In the genomic region with DNA sequence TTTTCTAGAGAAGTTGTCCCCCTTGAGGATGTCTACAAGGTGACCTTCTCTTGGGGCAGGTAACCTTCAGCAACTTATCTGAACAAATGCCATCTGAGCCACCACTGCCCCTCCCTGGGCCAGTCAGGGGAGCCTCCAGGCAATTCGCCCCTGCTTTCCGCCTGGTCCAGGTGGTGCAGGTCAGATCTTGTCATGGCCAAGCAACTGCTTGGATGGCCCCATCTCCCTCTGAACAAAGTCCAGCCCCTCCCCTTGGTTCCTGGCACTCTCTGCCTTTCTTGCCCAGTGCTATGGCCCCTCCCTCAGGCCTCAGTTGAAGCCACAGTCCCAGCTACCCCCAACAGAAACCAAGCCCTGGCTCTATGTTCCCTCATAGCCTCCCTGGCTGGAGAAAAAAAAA, we compare ENCODE assay signal across 18 cellular contexts.
DNase-seq lines count a peak whose midpoint lies in the region; ATAC-seq, FAIRE-seq and TF ChIP-seq lines count a peak whose summit lies in the region.
"Had no signal": no experiment of that assay in that cellular context is flagged by ENCODE, and none has a peak within 500 bp of the region (broad histone marks: within the 10 kb centered on the region; RNA-seq: fewer than 3 reads in every experiment).

No MANE protein-coding gene starts in this region.

- H3K27ac Mint-ChIP-seq in nephron: peak overlapping the region in 2 of 3 experiments; percentile 64 to 78
- H3K27ac Mint-ChIP-seq in activated T-helper 1 cell treated with anti-CD3 and anti-CD28 coated beads, Interleukin-12 subunit alpha, Interleukin-12 subunit beta, Interleukin-2, Interleukin-4 antibody, amounts not matched to agents 30 ng/mL and 10 ng/mL and 1 ng/mL, durations not matched to agents 14 hours and 24 hours and 36 hours: no peak overlapping the region
- H3K27ac Mint-ChIP-seq: CD4-positive, alpha-beta T cell; GM23338 had no signal

- DNase-seq in cardiac muscle cell (ENCODE audit: low read depth in 1 of 2, low spot score in 1 of 2) (no peak), heart right ventricle (no peak), small intestine (peak; percentile 78), lower leg skin (ENCODE audit: low spot score in 2 of 2) (no peak), NCI-H128 (lab: John Stamatoyannopoulos, UW; ENCODE audit: unreplicated experiment) (no peak)
- no peak for DNase-seq in activated T-helper 1 cell treated with anti-CD3 and anti-CD28 coated beads, Interleukin-12 subunit alpha, Interleukin-12 subunit beta, Interleukin-2, Interleukin-4 antibody, amounts not matched to agents 30 ng/mL and 10 ng/mL and 1 ng/mL, durations not matched to agents 14 hours and 24 hours and 36 hours (ENCODE audit: low spot score)
- DNase-seq: AML-193; Caco-2; CD4-positive, alpha-beta T cell; HCEC 1CT had no signal

- H3K9me3 Mint-ChIP-seq in nephron: no peaks in the 10 kb centered on the region
- H3K9me3 Mint-ChIP-seq in activated T-helper 1 cell treated with anti-CD3 and anti-CD28 coated beads, Interleukin-12 subunit alpha, Interleukin-12 subunit beta, Interleukin-2, Interleukin-4 antibody, amounts not matched to agents 30 ng/mL and 10 ng/mL and 1 ng/mL, durations not matched to agents 14 hours and 24 hours and 36 hours: no peaks in the 10 kb centered on the region
- H3K9me3 Mint-ChIP-seq: CD4-positive, alpha-beta T cell; GM23338 had no signal

- no peaks in the 10 kb centered on the region for H3K27me3 ChIP-seq in cardiac muscle cell
- H3K27me3 ChIP-seq in heart right ventricle: peaks cover 0 to 11% (median 0%) of the 10 kb centered on the region in 7 donors
- no peaks in the 10 kb centered on the region for H3K27me3 ChIP-seq in small intestine (ENCODE audit: control insufficient read depth in 2 of 2, insufficient read depth in 2 of 2, low read length in 2 of 2)

- no peak overlapping the region for H3K4me3 Mint-ChIP-seq in nephron
- no peak overlapping the region for H3K4me3 Mint-ChIP-seq in activated T-helper 1 cell treated with anti-CD3 and anti-CD28 coated beads, Interleukin-12 subunit alpha, Interleukin-12 subunit beta, Interleukin-2, Interleukin-4 antibody, amounts not matched to agents 30 ng/mL and 10 ng/mL and 1 ng/mL, durations not matched to agents 14 hours and 24 hours and 36 hours
- H3K4me3 Mint-ChIP-seq: CD4-positive, alpha-beta T cell; GM23338 had no signal

- FAIRE-seq in small intestine (lab: Jason Lieb, UNC): no peak
- FAIRE-seq: A549, G401.6, GM12891, H54 had no signal

- H3K36me3 Mint-ChIP-seq in nephron (ENCODE audit: low read depth): no peaks in the 10 kb centered on the region
- no peaks in the 10 kb centered on the region for H3K36me3 Mint-ChIP-seq in activated T-helper 1 cell treated with anti-CD3 and anti-CD28 coated beads, Interleukin-12 subunit alpha, Interleukin-12 subunit beta, Interleukin-2, Interleukin-4 antibody, amounts not matched to agents 30 ng/mL and 10 ng/mL and 1 ng/mL, durations not matched to agents 14 hours and 24 hours and 36 hours (ENCODE audit: low read depth)

- H3K4me1 ChIP-seq in cardiac muscle cell (ENCODE audit: low read depth) (peaks cover 3% of the 10 kb centered on the region), heart right ventricle (peaks cover 5 to 35% (median 20%) of the 10 kb centered on the region in 9 donors), small intestine (ENCODE audit: control insufficient read depth in 2 of 2, insufficient read depth in 1 of 2, low read depth in 1 of 2, low read length in 1 of 2) (peaks cover 0 to 2% of the 10 kb centered on the region in 2 donors)
- H3K4me1 ChIP-seq: Caco-2 had no signal

- TF ChIP-seq CTCF in cardiac muscle cell (IDR thresholded peaks at IDR 0.05; ENCODE audit: low read depth, low read length): no peak
- no peak for TF ChIP-seq CTCF in heart right ventricle (IDR thresholded peaks at IDR 0.05)
- TF ChIP-seq CTCF in nephron (IDR thresholded peaks at IDR 0.05; ENCODE audit: unreplicated experiment in 3 of 3): no peak
- TF ChIP-seq CTCF in lower leg skin (IDR thresholded peaks at IDR 0.05): no peak

- H3K9me3 ChIP-seq in cardiac muscle cell (ENCODE audit: low read depth) (no peaks in the 10 kb centered on the region), heart right ventricle (no peaks in the 10 kb centered on the region), small intestine (ENCODE audit: control insufficient read depth, low read depth) (no peaks in the 10 kb centered on the region)
- H3K9me3 ChIP-seq: A549, Caco-2 had no signal

- H3K4me1 Mint-ChIP-seq in nephron: peaks cover 71% of the 10 kb centered on the region
- H3K4me1 Mint-ChIP-seq in activated T-helper 1 cell treated with anti-CD3 and anti-CD28 coated beads, Interleukin-12 subunit alpha, Interleukin-12 subunit beta, Interleukin-2, Interleukin-4 antibody, amounts not matched to agents 30 ng/mL and 10 ng/mL and 1 ng/mL, durations not matched to agents 14 hours and 24 hours and 36 hours (ENCODE audit: low read depth): peaks cover 12% of the 10 kb centered on the region

- no peak for ATAC-seq in heart right ventricle
- ATAC-seq: A549, GM23338 had no signal

- H3K27ac ChIP-seq in cardiac muscle cell (peak overlapping the region; percentile 37), heart right ventricle (no peak overlapping the region), small intestine (ENCODE audit: low read depth in 1 of 2, low read length in 1 of 2) (no peak overlapping the region)
- H3K27ac ChIP-seq: 22Rv1, C4-2B had no signal

- H3K27me3 Mint-ChIP-seq in nephron (ENCODE audit: low read depth): peaks cover 24% of the 10 kb centered on the region
- H3K27me3 Mint-ChIP-seq in activated T-helper 1 cell treated with anti-CD3 and anti-CD28 coated beads, Interleukin-12 subunit alpha, Interleukin-12 subunit beta, Interleukin-2, Interleukin-4 antibody, amounts not matched to agents 30 ng/mL and 10 ng/mL and 1 ng/mL, durations not matched to agents 14 hours and 24 hours and 36 hours (ENCODE audit: insufficient read depth): peaks cover 47% of the 10 kb centered on the region

- intact Hi-C loops in heart right ventricle (cut with DNase I): loop anchor here in 9 of 10 donors (5.0 to 10.0 kb wide), 4 partner anchors 85 to 155 kb away; no protein-coding TSS in a partner anchor
- intact Hi-C loops in lower leg skin (cut with DNase I; ENCODE audit: low total_unique reads): no loop called here
- intact Hi-C loops in activated T-helper 1 cell treated with anti-CD3 and anti-CD28 coated beads, Interleukin-12 subunit alpha, Interleukin-12 subunit beta, Interleukin-2, Interleukin-4 antibody, amounts not matched to agents 30 ng/mL and 10 ng/mL and 1 ng/mL, durations not matched to agents 14 hours and 24 hours and 36 hours (cut with micrococcal nuclease): loop anchor here (5.0 kb wide), 1 partner anchor 448 kb away; the partner anchor contains the start of gene NEDD4L

- TF ChIP-seq POLR2A in lower leg skin (IDR thresholded peaks at IDR 0.05): no peak

- WGBS in heart right ventricle, 2 donors: 57 to 94% methylated on average over 2 of the region's 2 CpGs
- 12 to 39% (median 27%) methylated on average over 2 of the region's 2 CpGs for WGBS in small intestine, 3 donors
- 43 to 89% methylated on average over 2 of the region's 2 CpGs for WGBS in lower leg skin, 2 donors

- H3K36me3 ChIP-seq in cardiac muscle cell (peaks cover 39% of the 10 kb centered on the region), heart right ventricle (peaks cover 0 to 13% (median 0%) of the 10 kb centered on the region in 9 donors), small intestine (ENCODE audit: control insufficient read depth in 2 of 2, insufficient read depth in 2 of 2, low read length in 2 of 2) (no peaks in the 10 kb centered on the region)

- H3K4me3 ChIP-seq in cardiac muscle cell (no peak overlapping the region), heart right ventricle (no peak overlapping the region), small intestine (ENCODE audit: low read depth in 1 of 2, low read length in 2 of 2) (no peak overlapping the region), lower leg skin (ENCODE audit: low read depth, poor library complexity, severe bottlenecking) (no peak overlapping the region)
- H3K4me3 ChIP-seq: A549, GM23338 had no signal
